8 cellular contexts compared by ENCODE assay signal in genomic region chr12:101280006-101280505, GRCh38. TPM values are rescaled to one million over a fixed set of nuclear protein-coding genes. Genes with fewer than 3 reads are reported as not detected.
A peak's percentile ranks its signal among the peaks of the same experiment; 100 is the strongest.
DNase-seq lines count a peak whose midpoint lies in the region; ATAC-seq, FAIRE-seq and TF ChIP-seq lines count a peak whose summit lies in the region.

Gene UTP20 (plus strand): TSS chr12:101280105. CDS start chr12:101280283, 178 bp downstream.

- peak within 1 kb of the TSS; percentile 85 for H3K27ac Mint-ChIP-seq in activated CD4-positive, alpha-beta T cell treated with anti-CD3 and anti-CD28 coated beads for 36 hours

- H3K27me3 ChIP-seq in BE2C, result no peaks in the 10 kb centered on the region; the same call in 1 of the 2 replicates
- H3K27me3 ChIP-seq in colonic mucosa, result no peaks in the 10 kb centered on the region

- DNase-seq in BE2C (peak; percentile 93), GM19239 (ENCODE audit: insufficient read length, low spot score) (peak; percentile 59), NCI-H524 treated with DMSO at 0.1 percent for 48 hours (lab: John Stamatoyannopoulos, UW) (peak; percentile 56), colonic mucosa (peak; percentile 96), kidney tubule cell (ENCODE audit: low spot score) (peak; percentile 90)
- peak; percentile 97 for DNase-seq in activated CD4-positive, alpha-beta T cell treated with anti-CD3 and anti-CD28 coated beads for 36 hours
- peak; percentile 86 to 94 (median 90) for DNase-seq in stimulated activated CD4-positive, alpha-beta T cell treated with anti-CD3 and anti-CD28 coated beads, Interleukin-1b, Interleukin-23, amount 100 ng/mL, for 24 hours (ENCODE audit: low read depth in 4 of 4, low spot score in 1 of 4)

- CTCF ChIA-PET in activated CD4-positive, alpha-beta T cell treated with anti-CD3 and anti-CD28 coated beads for 36 hours (lab: Charles Lee), result interaction anchor here (1.1 to 1.4 kb wide), 2 partner anchors 127 to 1009 kb away, joined by 4 to 5 read pairs; partner anchors contain the start of gene ARL1

- no peaks in the 10 kb centered on the region for H3K9me3 ChIP-seq in BE2C
- H3K9me3 ChIP-seq in colonic mucosa, result no peaks in the 10 kb centered on the region

- no peak for FAIRE-seq in GM19239 (lab: Jason Lieb, UNC)

- ATAC-seq in HG03442 (IDR thresholded peaks at IDR 0.05; ENCODE audit: unreplicated experiment), result peak; percentile 98
- ATAC-seq in activated CD4-positive, alpha-beta T cell treated with anti-CD3 and anti-CD28 coated beads for 36 hours, result peak; percentile 100

- peak within 1 kb of the TSS; percentile 93 for H3K4me3 Mint-ChIP-seq in activated CD4-positive, alpha-beta T cell treated with anti-CD3 and anti-CD28 coated beads for 36 hours

- H3K4me3 ChIP-seq in BE2C (ENCODE audit: low read depth, low read length), result peak within 1 kb of the TSS; percentile 95
- peak within 1 kb of the TSS; percentile 99 for H3K4me3 ChIP-seq in colonic mucosa

- H3K36me3 ChIP-seq in BE2C (peaks cover 11% of the 10 kb centered on the region), colonic mucosa (no peaks in the 10 kb centered on the region)

- peaks cover 16% of the 10 kb centered on the region for H3K36me3 Mint-ChIP-seq in activated CD4-positive, alpha-beta T cell treated with anti-CD3 and anti-CD28 coated beads for 36 hours (ENCODE audit: low read depth)

- TF ChIP-seq CTCF in BE2C (IDR thresholded peaks at IDR 0.05; ENCODE audit: low read depth, low read length) (no peak), colonic mucosa (IDR thresholded peaks at IDR 0.05) (no peak)

- H3K4me1 ChIP-seq in BE2C, result no peaks in the 10 kb centered on the region
- H3K4me1 ChIP-seq in colonic mucosa, result no peaks in the 10 kb centered on the region

- peak within 1 kb of the TSS; percentile 14 for H3K27ac ChIP-seq in colonic mucosa

- peaks cover 9% of the 10 kb centered on the region for H3K27me3 Mint-ChIP-seq in activated CD4-positive, alpha-beta T cell treated with anti-CD3 and anti-CD28 coated beads for 36 hours

- H3K9me3 Mint-ChIP-seq in activated CD4-positive, alpha-beta T cell treated with anti-CD3 and anti-CD28 coated beads for 36 hours (ENCODE audit: low read depth), result no peaks in the 10 kb centered on the region

- peak within 1 kb of the TSS; percentile 74 to 78 for H3K9ac ChIP-seq in colonic mucosa (ENCODE audit: low read depth in 2 of 2, low read length in 2 of 2)

- H3K4me1 Mint-ChIP-seq in activated CD4-positive, alpha-beta T cell treated with anti-CD3 and anti-CD28 coated beads for 36 hours, result peaks cover 17% of the 10 kb centered on the region

- POLR2A ChIA-PET in activated CD4-positive, alpha-beta T cell treated with anti-CD3 and anti-CD28 coated beads for 36 hours (lab: Charles Lee), result interaction anchor here (0.7 to 1.5 kb wide), 2 partner anchors 20 to 767 kb away, joined by 4 read pairs; no protein-coding TSS in a partner anchor

- intact Hi-C loops in activated CD4-positive, alpha-beta T cell treated with anti-CD3 and anti-CD28 coated beads for 36 hours (cut with DNase I, micrococcal nuclease), result loop anchor here (1.0 to 5.0 kb wide), 4 partner anchors 127 to 1013 kb away; partner anchors contain the start of genes DEPDC4 (in 2 of the 2), SCYL2 (in 2 of the 2), ARL1 (in 1 of the 2) and WASHC3 (in 1 of the 2)
- intact Hi-C loops in colonic mucosa (cut with DNase I), result no loop called here

RNA-seq across cellular contexts. Expression of gene UTP20, which starts in this region (rescaled TPM):
- 6.1 TPM for polyA plus RNA-seq in BE2C (2012; ENCODE audit: insufficient read depth, insufficient read length, low read depth)
- total RNA-seq in activated CD4-positive, alpha-beta T cell treated with anti-CD3 and anti-CD28 coated beads for 36 hours, result 10 to 100 TPM; 29.4 to 33.1 TPM
- 10 to 100 TPM in 1 of 2 donors, 1 to 10 TPM in 1; 7.2 to 13.5 TPM for total RNA-seq in colonic mucosa

Comparison
In these comparisons a context has a peak if more than half of its experiments do, and no peak if none do; other contexts are left out.
1. Peak in every context shown above with its lines: DNase-seq, ATAC-seq, H3K4me3 ChIP-seq and H3K27ac ChIP-seq.